Comparison of ENCODE assay signal across 8 cellular contexts in genomic region chr1:9822490-9822889, GRCh38. TPM values are rescaled to one million over a fixed set of nuclear protein-coding genes. Genes with fewer than 3 reads are reported as not detected.
DNase-seq lines count a peak whose midpoint lies in the region; ATAC-seq and TF ChIP-seq lines count a peak whose summit lies in the region.

No MANE protein-coding gene starts in this region.

- no peak overlapping the region for H3K23ac ChIP-seq in mesendoderm (ENCODE audit: low read length)

- peaks cover 2% of the 10 kb centered on the region for H3K79me1 ChIP-seq in mesendoderm (ENCODE audit: low read length)

- no CpG with 5 or more reads among the region's 8 CpGs for WGBS in mesendoderm (ENCODE audit: extremely low coverage, insufficient coverage, low lambda C conversion rate)

- H3K18ac ChIP-seq in mesendoderm (ENCODE audit: low read length): peak overlapping the region; percentile 3

- H3K27ac ChIP-seq in right atrium auricular region (peak overlapping the region in 1 of 2 donors; percentile 80), brain microvascular endothelial cell (no peak overlapping the region), mesendoderm (ENCODE audit: low read depth, low read length) (no peak overlapping the region)

- intact Hi-C loops in left ventricle myocardium superior (cut with micrococcal nuclease): no loop called here

- H2BK120ac ChIP-seq in mesendoderm (ENCODE audit: low read depth, low read length): no peak overlapping the region

- H4K8ac ChIP-seq in mesendoderm (ENCODE audit: low read depth, low read length): no peak overlapping the region

- peak overlapping the region; percentile 88 for H3K9ac ChIP-seq in mesendoderm (ENCODE audit: low read length)

- ATAC-seq in left ventricle myocardium superior: no peak
- no peak for ATAC-seq in GM21423 (IDR thresholded peaks at IDR 0.05; ENCODE audit: unreplicated experiment)
- ATAC-seq in GM18498 (IDR thresholded peaks at IDR 0.05; ENCODE audit: unreplicated experiment): no peak

- no peak overlapping the region for H2AK5ac ChIP-seq in mesendoderm (ENCODE audit: low read length)

- no peak for TF ChIP-seq CTCF in right atrium auricular region (IDR thresholded peaks at IDR 0.05)
- TF ChIP-seq CTCF in brain microvascular endothelial cell (IDR thresholded peaks at IDR 0.05; ENCODE audit: low read depth, low read length, missing control alignments): no peak

- H3K27me3 ChIP-seq in right atrium auricular region (no peaks in the 10 kb centered on the region), brain microvascular endothelial cell (replicated peaks) (no peaks in the 10 kb centered on the region), mesendoderm (ENCODE audit: insufficient read depth, low read length, poor library complexity) (no peaks in the 10 kb centered on the region)

- DNase-seq in right atrium auricular region (ENCODE audit: low spot score): no peak
- no peak for DNase-seq in left ventricle myocardium superior
- no peak for DNase-seq in brain microvascular endothelial cell
- no peak for DNase-seq in mesendoderm
- DNase-seq in 8988T: no peak
- DNase-seq in NCI-H1930 (lab: John Stamatoyannopoulos, UW): no peak

- no peak overlapping the region for H4K5ac ChIP-seq in mesendoderm (ENCODE audit: low read length)

- no peak overlapping the region for H2BK5ac ChIP-seq in mesendoderm (ENCODE audit: low read length)

- H3K79me2 ChIP-seq in mesendoderm (ENCODE audit: control insufficient read depth, insufficient read depth, low read length): peaks cover 29% of the 10 kb centered on the region

- H3K4ac ChIP-seq in mesendoderm (ENCODE audit: low read depth, low read length): no peak overlapping the region

- H3K4me1 ChIP-seq in right atrium auricular region (peaks cover 0 to 40% of the 10 kb centered on the region in 2 donors), mesendoderm (ENCODE audit: control insufficient read depth, low read depth, low read length) (peaks cover 6% of the 10 kb centered on the region)

- no peaks in the 10 kb centered on the region for H3K9me3 ChIP-seq in right atrium auricular region

- peak overlapping the region; percentile 88 for H3K56ac ChIP-seq in mesendoderm (ENCODE audit: low read length)

- H2BK15ac ChIP-seq in mesendoderm (replicated peaks; ENCODE audit: low read depth): no peak overlapping the region

- in situ Hi-C loops in brain microvascular endothelial cell (cut with HindIII; ENCODE audit: low pct_ligation_motif_present, low sequenced_read_pairs): no loop called here

- H3K4me2 ChIP-seq in mesendoderm (ENCODE audit: low read length): peak overlapping the region; percentile 90

- H3K4me3 ChIP-seq in right atrium auricular region (peak overlapping the region; percentile 79 to 91), brain microvascular endothelial cell (ENCODE audit: low read depth, low read length) (peak overlapping the region; percentile 89), mesendoderm (ENCODE audit: low read length) (peak overlapping the region; percentile 79)

- H3K36me3 ChIP-seq in right atrium auricular region (no peaks in the 10 kb centered on the region), brain microvascular endothelial cell (replicated peaks) (no peaks in the 10 kb centered on the region), mesendoderm (ENCODE audit: control insufficient read depth, insufficient read depth, low read length) (no peaks in the 10 kb centered on the region)

RNA-seq across cellular contexts. Expression of gene CLSTN1, which starts 1.3 kb away (rescaled TPM):
- total RNA-seq in right atrium auricular region (10 to 100 TPM; 47.5 to 54.0 TPM), left ventricle myocardium superior (54.9 TPM)
- 43.7 TPM for polyA plus RNA-seq in mesendoderm (2013, experiment 1 of 2)
- 43.4 TPM for polyA plus RNA-seq in mesendoderm (2013, experiment 2 of 2)
